Comparison of ENCODE assay signal across 14 cellular contexts in the genomic region with DNA sequence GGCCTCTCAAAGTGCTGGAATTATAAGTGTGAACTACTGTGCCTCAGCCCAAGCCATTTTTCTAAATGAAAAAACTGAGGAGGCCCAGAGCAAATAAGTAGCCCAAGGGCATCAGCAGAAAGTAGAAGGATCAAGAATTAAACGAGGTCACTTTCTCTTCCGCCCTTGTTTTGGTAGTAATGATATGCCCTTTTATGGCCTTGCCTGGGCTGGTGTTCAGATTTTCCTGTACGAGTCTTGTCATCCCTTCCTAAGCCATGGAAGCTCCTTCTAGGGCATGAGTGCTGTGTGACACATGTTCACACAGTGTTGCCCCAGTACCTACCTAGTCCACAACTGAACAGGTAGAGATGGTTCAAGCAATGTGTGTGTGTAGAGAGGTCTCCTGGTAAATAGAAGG. TPM values are rescaled to one million over a fixed set of nuclear protein-coding genes. Genes with fewer than 3 reads are reported as not detected.
DNase-seq lines count a peak whose midpoint lies in the region; TF ChIP-seq lines count a peak whose summit lies in the region.
"Had no signal": no experiment of that assay in that cellular context is flagged by ENCODE, and none has a peak within 500 bp of the region (broad histone marks: within the 10 kb centered on the region; RNA-seq: fewer than 3 reads in every experiment).

No MANE protein-coding gene starts in this region.

- no peaks in the 10 kb centered on the region for H3K36me3 ChIP-seq in sigmoid colon

- TF ChIP-seq EP300 in sigmoid colon (IDR thresholded peaks at IDR 0.05) = no peak

- intact Hi-C loops in sigmoid colon (cut with DNase I) = no loop called here

- no peak for TF ChIP-seq CTCF in fibroblast of villous mesenchyme (IDR thresholded peaks at IDR 0.05; ENCODE audit: insufficient read depth, low read depth, low read length)
- no peak for TF ChIP-seq CTCF in sigmoid colon (IDR thresholded peaks at IDR 0.05)

- no peak overlapping the region for H3K27ac ChIP-seq in sigmoid colon
- H3K27ac ChIP-seq: A549, BLaER1, HL-60 had no signal

- H3K4me1 ChIP-seq in sigmoid colon = peaks cover 0 to 23% (median 11%) of the 10 kb centered on the region in 4 donors

- no peak for TF ChIP-seq POLR2A in sigmoid colon (IDR thresholded peaks at IDR 0.05)

- H3K27me3 ChIP-seq in sigmoid colon = no peaks in the 10 kb centered on the region
- H3K27me3 ChIP-seq: BLaER1 had no signal

- DNase-seq in EH (ENCODE audit: low read depth) (peak; percentile 61), RPMI7951 (ENCODE audit: low read depth) (peak; percentile 73), fibroblast of villous mesenchyme (ENCODE audit: low read depth) (peak; percentile 19), LoVo (ENCODE audit: low spot score) (no peak), sigmoid colon (no peak), ureter (ENCODE audit: low spot score) (no peak)
- no peak for DNase-seq in activated CD4-positive, alpha-beta T cell treated with anti-CD3 and anti-CD28 coated beads for 1 hour
- DNase-seq: Calu3, DMS 273 treated with DMSO at 0.1 percent for 48 hours, EL, KBM-7 had no signal

- WGBS in sigmoid colon, 2 donors = 58 to 75% methylated on average over 3 of the region's 3 CpGs

- H3K4me3 ChIP-seq in fibroblast of villous mesenchyme (ENCODE audit: low read depth, low read length) (no peak overlapping the region), sigmoid colon (no peak overlapping the region)
- H3K4me3 ChIP-seq: A549, BLaER1 had no signal

- H3K9me3 ChIP-seq in sigmoid colon = no peaks in the 10 kb centered on the region
- H3K9me3 ChIP-seq: A549 had no signal

RNA-seq across cellular contexts. Expression of a gene that starts 6.6 kb away (rescaled TPM):
- total RNA-seq in RPMI7951 (2014; rRNA removed; shearing (Covaris generic)) = 273 and 343 TPM in 2 replicates
- 51.5 and 60.0 TPM in 2 replicates for total RNA-seq in fibroblast of villous mesenchyme
- total RNA-seq in sigmoid colon = 10 to 100 TPM; 27.7 to 46.0 (median 34.2) TPM
- polyA plus RNA-seq in sigmoid colon = 100 to 1,000 TPM in 2 of 3 donors, 10 to 100 TPM in 1; 67.9 to 115 (median 110) TPM
- 17.5 TPM for total RNA-seq in ureter

Comparison
In these comparisons a context has a peak if more than half of its experiments do, and no peak if none do; other contexts are left out.
1. DNase-seq: peak in EH (single experiment), RPMI7951 (single experiment) and fibroblast of villous mesenchyme (single experiment); none in LoVo (single experiment), sigmoid colon (single experiment), activated CD4-positive, alpha-beta T cell treated with anti-CD3 and anti-CD28 coated beads for 1 hour (single experiment) and ureter (single experiment).